8 cellular contexts compared by ENCODE assay signal in genomic region chr13:113489171-113489548, GRCh38. TPM values are rescaled to one million over a fixed set of nuclear protein-coding genes. Genes with fewer than 3 reads are reported as not detected.
A peak's percentile ranks its signal among the peaks of the same experiment; 100 is the strongest.
DNase-seq lines count a peak whose midpoint lies in the region; ATAC-seq and TF ChIP-seq lines count a peak whose summit lies in the region.

No MANE protein-coding gene starts in this region.

- H3K4me3 ChIP-seq in GM23248, result peak overlapping the region; percentile 89
- H3K4me3 ChIP-seq in OCI-LY7 (ENCODE audit: low read depth, low read length, poor library complexity, severe bottlenecking), result peak overlapping the region; percentile 82
- H3K4me3 ChIP-seq in esophagus (ENCODE audit: low read depth in 1 of 2, low read length in 2 of 2), result peak overlapping the region; percentile 70 to 81
- H3K4me3 ChIP-seq in psoas muscle, result peak overlapping the region; percentile 81

- H3K36me3 ChIP-seq in GM23248 (ENCODE audit: low read depth) (no peaks in the 10 kb centered on the region), OCI-LY7 (ENCODE audit: insufficient read depth, low read length) (no peaks in the 10 kb centered on the region), esophagus (ENCODE audit: control insufficient read depth in 2 of 2, insufficient read depth in 2 of 2, low read length in 1 of 2) (no peaks in the 10 kb centered on the region), psoas muscle (ENCODE audit: insufficient read depth in 1 of 2, low read depth in 1 of 2) (no peaks in the 10 kb centered on the region)

- H3K4me2 ChIP-seq in GM23248 (ENCODE audit: unreplicated experiment) (peak overlapping the region; percentile 98), OCI-LY7 (ENCODE audit: low read length) (peak overlapping the region; percentile 100)

- BruUV-seq in OCI-LY7 (replicated peaks; lab: Mats Ljungman, UMichigan), result no TSS peak

- H3K9ac ChIP-seq in GM23248, result peak overlapping the region; percentile 95

- intact Hi-C loops in OCI-LY7 (cut with micrococcal nuclease; ENCODE audit: unreplicated experiment) (no loop called here), psoas muscle (cut with DNase I) (no loop called here)

- H3K9me3 ChIP-seq in GM23248 (ENCODE audit: low read depth) (no peaks in the 10 kb centered on the region), OCI-LY7 (ENCODE audit: low read length) (no peaks in the 10 kb centered on the region), esophagus (ENCODE audit: control insufficient read depth in 2 of 2, insufficient read depth in 1 of 2, low read depth in 1 of 2, low read length in 1 of 2) (no peaks in the 10 kb centered on the region), psoas muscle (no peaks in the 10 kb centered on the region)

- peaks cover 84% of the 10 kb centered on the region for H3K79me2 ChIP-seq in GM23248 (ENCODE audit: insufficient read depth)
- H3K79me2 ChIP-seq in OCI-LY7 (ENCODE audit: insufficient read depth, low read depth, low read length), result peaks cover 35% of the 10 kb centered on the region

- peaks cover 38% of the 10 kb centered on the region for H3F3A ChIP-seq in GM23248 (ENCODE audit: insufficient read depth)

- in situ Hi-C loops in GM23248 (cut with MboI), result no loop called here

- H4K20me1 ChIP-seq in GM23248 (ENCODE audit: insufficient read depth), result no peaks in the 10 kb centered on the region
- H4K20me1 ChIP-seq in OCI-LY7 (ENCODE audit: insufficient read depth, low read length), result peaks cover 32% of the 10 kb centered on the region; the same call in 1 of the 2 replicates

- H3K9me2 ChIP-seq in GM23248 (ENCODE audit: insufficient read depth) (no peaks in the 10 kb centered on the region), OCI-LY7 (ENCODE audit: insufficient read depth, low read length) (no peaks in the 10 kb centered on the region)

- peak overlapping the region; percentile 90 for H3K27ac ChIP-seq in GM23248
- no peak overlapping the region for H3K27ac ChIP-seq in OCI-LY7 (ENCODE audit: low read depth, low read length, poor library complexity, severe bottlenecking)
- no peak overlapping the region for H3K27ac ChIP-seq in esophagus (ENCODE audit: low read depth in 2 of 2, low read length in 1 of 2)
- peak overlapping the region; percentile 88 for H3K27ac ChIP-seq in psoas muscle

- POLR2A ChIA-PET in OCI-LY7 (lab: Charles Lee), result interaction anchor here (0.8 kb wide), 1 partner anchor 15 kb away, joined by 4 read pairs; no protein-coding TSS in a partner anchor

- H2AFZ ChIP-seq in GM23248 (peak overlapping the region; percentile 70), OCI-LY7 (ENCODE audit: low read length) (no peak overlapping the region)

- ATAC-seq in psoas muscle (no peak), HG03565 (IDR thresholded peaks at IDR 0.05; ENCODE audit: unreplicated experiment) (no peak)

- 8 to 10% methylated on average over 8 of the region's 8 CpGs for WGBS in GM23248 (ENCODE audit: low coverage in 1 of 2, low lambda C conversion rate in 2 of 2, missing lambda C conversion rate in 2 of 2), 2 experiments
- 38 to 42% methylated on average over 8 of the region's 8 CpGs for WGBS in esophagus, 2 donors
- WGBS in psoas muscle, 3 donors, result 26 to 38% (median 28%) methylated on average over 8 of the region's 8 CpGs

- CTCF ChIA-PET in OCI-LY7 (lab: Charles Lee; ENCODE audit: unreplicated experiment), result no interaction called here

- H3K4me1 ChIP-seq in GM23248 (ENCODE audit: insufficient read depth), result peaks cover 34% of the 10 kb centered on the region
- H3K4me1 ChIP-seq in OCI-LY7 (ENCODE audit: insufficient read depth, low read length, poor library complexity, severe bottlenecking), result peaks cover 42% of the 10 kb centered on the region
- peaks cover 4 to 19% of the 10 kb centered on the region in 2 donors for H3K4me1 ChIP-seq in esophagus (ENCODE audit: control insufficient read depth in 2 of 2, insufficient read depth in 2 of 2, low read length in 1 of 2)
- peaks cover 78% of the 10 kb centered on the region for H3K4me1 ChIP-seq in psoas muscle

- H3K27me3 ChIP-seq in GM23248 (replicated peaks; ENCODE audit: insufficient read depth) (no peaks in the 10 kb centered on the region), esophagus (ENCODE audit: control insufficient read depth in 1 of 2, insufficient read depth in 2 of 2, low read length in 2 of 2) (no peaks in the 10 kb centered on the region), psoas muscle (ENCODE audit: insufficient read depth in 3 of 3, low read length in 2 of 3) (no peaks in the 10 kb centered on the region)

- TF ChIP-seq CTCF in OCI-LY7 (conservative IDR thresholded peaks at IDR 0.05; ENCODE audit: low read length) (0 out of 2 replicates have a peak, but pooled peaks have one; percentile 18), psoas muscle (IDR thresholded peaks at IDR 0.05) (no peak)

- DNase-seq in GM23248 (no peak), OCI-LY7 (ENCODE audit: low spot score) (no peak), psoas muscle (no peak), cerebellum (ENCODE audit: low spot score) (no peak)
- no peak for DNase-seq in stimulated activated CD4-positive, alpha-beta T cell treated with anti-CD3 and anti-CD28 coated beads, Interleukin-1b, Interleukin-23, amount 100 ng/mL, for 48 hours
- no peak for DNase-seq in activated CD8-positive, alpha-beta memory T cell treated with anti-CD3 and anti-CD28 coated beads, Interleukin-2, amount 50 U/mL, for 48 hours

RNA-seq across cellular contexts. Expression of gene DCUN1D2, which starts 1.4 kb away (rescaled TPM):
- 9.9 and 22.1 TPM in 2 replicates for total RNA-seq in GM23248 (2014; rRNA removed; shearing (Covaris generic))
- 7.2 and 11.1 TPM in 2 replicates for polyA plus RNA-seq in GM23248 (2016; fragmentation: Nextera tagmentation; extraction: Ambion mirVana)
- 9.2 and 13.4 TPM in 2 replicates for total RNA-seq in OCI-LY7 (2014; rRNA removed; shearing (Covaris generic))
- total RNA-seq in OCI-LY7 (2022), result 12.8 and 16.5 TPM in 2 replicates
- polyA plus RNA-seq in esophagus, result 1 to 10 TPM; 6.9 to 8.9 TPM
- total RNA-seq in psoas muscle, result 10 to 100 TPM; 65.7 to 87.0 (median 77.6) TPM
- 100 to 1,000 TPM in 1 of 3 donors, 10 to 100 TPM in 2; 32.4 to 151 (median 57.2) TPM for polyA plus RNA-seq in psoas muscle
- total RNA-seq in cerebellum, result 44.5 TPM

RNA-seq across cellular contexts. Expression of gene ADPRHL1, which starts 35.9 kb away (rescaled TPM):
- 1.4 and 2.2 TPM in 2 replicates for total RNA-seq in GM23248 (2014; rRNA removed; shearing (Covaris generic))
- 1.6 and 1.8 TPM in 2 replicates for polyA plus RNA-seq in GM23248 (2016; fragmentation: Nextera tagmentation; extraction: Ambion mirVana)
- 0.95 and 2.5 TPM in 2 replicates for total RNA-seq in OCI-LY7 (2014; rRNA removed; shearing (Covaris generic))
- 5.1 and 6.2 TPM in 2 replicates for total RNA-seq in OCI-LY7 (2022)
- polyA plus RNA-seq in esophagus, result under 1 TPM; 0.51 to 0.89 TPM
- 100 to 1,000 TPM; 186 to 776 (median 416) TPM for total RNA-seq in psoas muscle
- polyA plus RNA-seq in psoas muscle, result 100 to 1,000 TPM; 219 to 326 (median 249) TPM
- 5.0 TPM for total RNA-seq in cerebellum

Comparison
In these comparisons a context has a peak if more than half of its experiments do, and no peak if none do; other contexts are left out.
1. H3K27ac ChIP-seq: peak in GM23248 (single experiment) and psoas muscle (single experiment); none in OCI-LY7 (single experiment) and esophagus (0 of 2).
2. RNA of gene ADPRHL1, which starts 35.9 kb away (total RNA-seq): 186 to 776 TPM in psoas muscle; 0.95 to 6.2 TPM in OCI-LY7, 5.0 TPM in cerebellum (single experiment) and 1.4 to 2.2 TPM in GM23248; every median in the first group is over 10 times any median in the second.
3. Peak in every context shown above with its lines, with median percentiles within 50 percentile points of each other: H3K4me3 ChIP-seq.